8 cellular contexts compared by ENCODE assay signal in genomic region chr3:19931180-19931692, GRCh38. TPM values are rescaled to one million over a fixed set of nuclear protein-coding genes. Genes with fewer than 3 reads are reported as not detected.
A peak's percentile ranks its signal among the peaks of the same experiment; 100 is the strongest.
DNase-seq lines count a peak whose midpoint lies in the region; ATAC-seq, FAIRE-seq and TF ChIP-seq lines count a peak whose summit lies in the region.

No MANE protein-coding gene starts in this region.

- H2AFZ ChIP-seq in Karpas-422 (ENCODE audit: low read length) = no peak overlapping the region

- 67 to 100% methylated on average over 1 of the region's 2 CpGs for WGBS in mesodermal cell (ENCODE audit: insufficient coverage in 2 of 2), 2 experiments

- no peaks in the 10 kb centered on the region for H3K79me2 ChIP-seq in Karpas-422 (ENCODE audit: low read length)

- no peaks in the 10 kb centered on the region for H4K20me1 ChIP-seq in Karpas-422 (ENCODE audit: insufficient read depth, low read depth, low read length)

- TF ChIP-seq CTCF in uterus (IDR thresholded peaks at IDR 0.05) = no peak

- H3K27me3 ChIP-seq in uterus (no peaks in the 10 kb centered on the region), Karpas-422 (ENCODE audit: low read length) (no peaks in the 10 kb centered on the region)

- intact Hi-C loops in uterus (cut with DNase I; ENCODE audit: low total_unique reads) = no loop called here

- ATAC-seq in GM18907 (IDR thresholded peaks at IDR 0.05; ENCODE audit: unreplicated experiment) (peak; percentile 88), HG02571 (IDR thresholded peaks at IDR 0.05; ENCODE audit: unreplicated experiment) (peak; percentile 68)

- no peaks in the 10 kb centered on the region for H3K9me3 ChIP-seq in mesodermal cell (ENCODE audit: control insufficient read depth, low read length)
- H3K9me3 ChIP-seq in uterus = no peaks in the 10 kb centered on the region
- no peaks in the 10 kb centered on the region for H3K9me3 ChIP-seq in Karpas-422 (ENCODE audit: low read length)

- no peak for FAIRE-seq in HTR-8/SVneo (lab: Jason Lieb, UNC)

- H3K4me3 ChIP-seq in mesodermal cell (ENCODE audit: extremely low read depth, insufficient read depth, low read length, poor library complexity, severe bottlenecking) (no peak overlapping the region), uterus (no peak overlapping the region), Karpas-422 (ENCODE audit: low read length) (no peak overlapping the region)

- H3K4me2 ChIP-seq in Karpas-422 (ENCODE audit: low read depth, low read length, poor library complexity, severe bottlenecking) = no peak overlapping the region

- peaks cover 9% of the 10 kb centered on the region for H3K4me1 ChIP-seq in mesodermal cell (ENCODE audit: control insufficient read depth, insufficient read depth, low read length, poor library complexity, severe bottlenecking)
- H3K4me1 ChIP-seq in uterus = no peaks in the 10 kb centered on the region
- no peaks in the 10 kb centered on the region for H3K4me1 ChIP-seq in Karpas-422 (ENCODE audit: low read length)

- no peak for TF ChIP-seq POLR2A in uterus (IDR thresholded peaks at IDR 0.05)

- H3K9me2 ChIP-seq in Karpas-422 (replicated peaks; ENCODE audit: insufficient read depth, low read length) = no peaks in the 10 kb centered on the region

- peak overlapping the region; percentile 66 for H3K27ac ChIP-seq in mesodermal cell (ENCODE audit: low read depth, low read length, severe bottlenecking)
- no peak overlapping the region for H3K27ac ChIP-seq in uterus
- H3K27ac ChIP-seq in Karpas-422 (ENCODE audit: low read length) = no peak overlapping the region

- DNase-seq in NOMO-1 (lab: John Stamatoyannopoulos, UW; ENCODE audit: unreplicated experiment in 2 of 2) (peak; percentile 59 to 71), HTR-8/SVneo (ENCODE audit: insufficient read length, low spot score) (no peak), uterus (no peak), Karpas-422 (no peak), COLO829 (ENCODE audit: low spot score) (no peak)

- H3K36me3 ChIP-seq in mesodermal cell (ENCODE audit: control insufficient read depth, insufficient read depth, low read length) = no peaks in the 10 kb centered on the region
- H3K36me3 ChIP-seq in uterus = no peaks in the 10 kb centered on the region
- no peaks in the 10 kb centered on the region for H3K36me3 ChIP-seq in Karpas-422 (ENCODE audit: insufficient read depth, low read length)

- no peak overlapping the region for H3K9ac ChIP-seq in Karpas-422 (ENCODE audit: low read length)

RNA-seq across cellular contexts. Expression of gene EFHB, which starts 2.8 kb away (rescaled TPM):
- 0.92 TPM for polyA plus RNA-seq in mesodermal cell (2013, experiment 1 of 2)
- polyA plus RNA-seq in mesodermal cell (2013, experiment 2 of 2) = 2.0 TPM
- total RNA-seq in uterus = 1 to 10 TPM in 2 of 4 donors, under 1 TPM in 1, not detected in 1; under 0.01 to 5.7 (median 1.2) TPM
- 7.3 TPM in 1 of 2 replicates, not detected in the other for total RNA-seq in Karpas-422 (2014; rRNA removed; shearing (Covaris generic); ENCODE audit: low replicate concordance)

RNA-seq across cellular contexts. Expression of gene RAB5A, which starts 15.7 kb away (rescaled TPM):
- polyA plus RNA-seq in mesodermal cell (2013, experiment 1 of 2) = 96.7 TPM
- 108 TPM for polyA plus RNA-seq in mesodermal cell (2013, experiment 2 of 2)
- total RNA-seq in uterus = 10 to 100 TPM; 34.1 to 76.4 (median 60.0) TPM
- 45.5 and 49.2 TPM in 2 replicates for total RNA-seq in Karpas-422 (2014; rRNA removed; shearing (Covaris generic); ENCODE audit: low replicate concordance)

Comparison
In these comparisons a context has a peak if more than half of its experiments do, and no peak if none do; other contexts are left out.
1. DNase-seq: peak in NOMO-1 (2 of 2); none in HTR-8/SVneo (single experiment), uterus (0 of 2), Karpas-422 (single experiment) and COLO829 (single experiment).